ENCODE assay signal across 10 cellular contexts in genomic region chr14:23183076-23183475, GRCh38. TPM values are rescaled to one million over a fixed set of nuclear protein-coding genes. Genes with fewer than 3 reads are reported as not detected.
DNase-seq lines count a peak whose midpoint lies in the region; ATAC-seq and TF ChIP-seq lines count a peak whose summit lies in the region.
"Had no signal": no experiment of that assay in that cellular context is flagged by ENCODE, and none has a peak within 500 bp of the region (broad histone marks: within the 10 kb centered on the region; RNA-seq: fewer than 3 reads in every experiment).

No MANE protein-coding gene starts in this region.

- intact Hi-C loops in natural killer cell (cut with micrococcal nuclease), result no loop called here

- H3K4me3 ChIP-seq in endocrine pancreas (ENCODE audit: control insufficient read depth, insufficient read depth, low read length) (peak overlapping the region; percentile 94), mucosa of stomach (ENCODE audit: low read length) (peak overlapping the region; percentile 66)

- ATAC-seq in natural killer cell (peak in 2 of 3 donors; percentile 12 to 33), HG03442 (IDR thresholded peaks at IDR 0.05; ENCODE audit: unreplicated experiment) (no peak), GM19324 (IDR thresholded peaks at IDR 0.05; ENCODE audit: low FRiP score, unreplicated experiment) (no peak)
- ATAC-seq in natural killer cell treated with Interleukin-12 subunit alpha and Interleukin-12 subunit beta and Interleukin-15 and Interleukin-18, amount 100 ng/mL, for 72 hours, result no peak

- no peak overlapping the region for H3K4me3 Mint-ChIP-seq in natural killer cell
- H3K4me3 Mint-ChIP-seq in natural killer cell treated with Interleukin-12 subunit alpha and Interleukin-12 subunit beta and Interleukin-15 and Interleukin-18, amount 100 ng/mL, for 72 hours, result no peak overlapping the region
- H3K4me3 Mint-ChIP-seq: activated naive CD4-positive, alpha-beta T cell treated with anti-CD3 and anti-CD28 coated beads, Interleukin-2, amount 50 U/mL, for 24 hours had no signal

- TF ChIP-seq CTCF in natural killer cell (IDR thresholded peaks at IDR 0.05), result no peak

- H3K9me3 ChIP-seq in endocrine pancreas (ENCODE audit: control insufficient read depth, low read length) (no peaks in the 10 kb centered on the region), mucosa of stomach (ENCODE audit: control insufficient read depth, low read length) (no peaks in the 10 kb centered on the region)

- no peak for DNase-seq in natural killer cell
- DNase-seq in natural killer cell treated with Interleukin-12 subunit alpha and Interleukin-12 subunit beta and Interleukin-15 and Interleukin-18, amount 100 ng/mL, for 72 hours (ENCODE audit: low spot score), result no peak
- no peak for DNase-seq in 8988T
- DNase-seq in NK-92 (lab: John Stamatoyannopoulos, UW; ENCODE audit: unreplicated experiment), result no peak

- H3K27me3 ChIP-seq in endocrine pancreas (ENCODE audit: control insufficient read depth, insufficient read depth, low read length), result no peaks in the 10 kb centered on the region
- H3K27me3 ChIP-seq in mucosa of stomach (ENCODE audit: control insufficient read depth, insufficient read depth, low read length), result no peaks in the 10 kb centered on the region

- H3K9ac ChIP-seq in endocrine pancreas (ENCODE audit: control insufficient read depth, insufficient read depth, low read length), result peak overlapping the region; percentile 27
- peak overlapping the region; percentile 69 for H3K9ac ChIP-seq in mucosa of stomach (ENCODE audit: low read length)

- H3K9me3 Mint-ChIP-seq in natural killer cell, result no peaks in the 10 kb centered on the region
- H3K9me3 Mint-ChIP-seq in natural killer cell treated with Interleukin-12 subunit alpha and Interleukin-12 subunit beta and Interleukin-15 and Interleukin-18, amount 100 ng/mL, for 72 hours, result no peaks in the 10 kb centered on the region
- H3K9me3 Mint-ChIP-seq: activated naive CD4-positive, alpha-beta T cell treated with anti-CD3 and anti-CD28 coated beads, Interleukin-2, amount 50 U/mL, for 24 hours had no signal

- H3K4me1 Mint-ChIP-seq in natural killer cell, result no peaks in the 10 kb centered on the region
- H3K4me1 Mint-ChIP-seq in natural killer cell treated with Interleukin-12 subunit alpha and Interleukin-12 subunit beta and Interleukin-15 and Interleukin-18, amount 100 ng/mL, for 72 hours (ENCODE audit: low read depth in 2 of 2), result peaks cover 0 to 2% of the 10 kb centered on the region in 2 donors

- no peaks in the 10 kb centered on the region for H3K36me3 Mint-ChIP-seq in natural killer cell
- no peaks in the 10 kb centered on the region for H3K36me3 Mint-ChIP-seq in natural killer cell treated with Interleukin-12 subunit alpha and Interleukin-12 subunit beta and Interleukin-15 and Interleukin-18, amount 100 ng/mL, for 72 hours
- H3K36me3 Mint-ChIP-seq: activated naive CD4-positive, alpha-beta T cell treated with anti-CD3 and anti-CD28 coated beads, Interleukin-2, amount 50 U/mL, for 24 hours had no signal

- H3K27me3 Mint-ChIP-seq in natural killer cell (ENCODE audit: low read depth in 2 of 2), result peaks cover 15 to 25% of the 10 kb centered on the region in 2 donors
- H3K27me3 Mint-ChIP-seq in natural killer cell treated with Interleukin-12 subunit alpha and Interleukin-12 subunit beta and Interleukin-15 and Interleukin-18, amount 100 ng/mL, for 72 hours, result peaks cover 7 to 15% of the 10 kb centered on the region in 2 donors
- H3K27me3 Mint-ChIP-seq: activated naive CD4-positive, alpha-beta T cell treated with anti-CD3 and anti-CD28 coated beads, Interleukin-2, amount 50 U/mL, for 24 hours had no signal

- no peaks in the 10 kb centered on the region for H3K36me3 ChIP-seq in endocrine pancreas (ENCODE audit: control insufficient read depth, insufficient read depth, low read length)
- no peaks in the 10 kb centered on the region for H3K36me3 ChIP-seq in mucosa of stomach (ENCODE audit: control insufficient read depth, insufficient read depth, low read length)

- H3K4me1 ChIP-seq in endocrine pancreas (ENCODE audit: control insufficient read depth, insufficient read depth, low read length) (peaks cover 5% of the 10 kb centered on the region), mucosa of stomach (ENCODE audit: control insufficient read depth, insufficient read depth, low read length) (peaks cover 23% of the 10 kb centered on the region)

- no peak overlapping the region for H3K27ac Mint-ChIP-seq in natural killer cell
- H3K27ac Mint-ChIP-seq in natural killer cell treated with Interleukin-12 subunit alpha and Interleukin-12 subunit beta and Interleukin-15 and Interleukin-18, amount 100 ng/mL, for 72 hours, result no peak overlapping the region
- H3K27ac Mint-ChIP-seq: activated naive CD4-positive, alpha-beta T cell treated with anti-CD3 and anti-CD28 coated beads, Interleukin-2, amount 50 U/mL, for 24 hours had no signal

RNA-seq across cellular contexts. Expression of gene SLC7A8, which starts 0.4 kb away (rescaled TPM):
- 1 to 10 TPM in 2 of 3 donors, under 1 TPM in 1; 0.42 to 1.2 (median 1.0) TPM for total RNA-seq in natural killer cell
- 1 to 10 TPM in 1 of 2 donors, under 1 TPM in 1; 0.07 to 3.5 TPM for total RNA-seq in natural killer cell treated with Interleukin-12 subunit alpha and Interleukin-12 subunit beta and Interleukin-15 and Interleukin-18, amount 100 ng/mL, for 72 hours

RNA-seq across cellular contexts. Expression of gene RNF212B, which starts 54.7 kb away (rescaled TPM):
- not detected for total RNA-seq in natural killer cell
- total RNA-seq in natural killer cell treated with Interleukin-12 subunit alpha and Interleukin-12 subunit beta and Interleukin-15 and Interleukin-18, amount 100 ng/mL, for 72 hours, result not detected
- total RNA-seq: renal cortical epithelial cell had no signal

Comparison
In these comparisons a context has a peak if more than half of its experiments do, and no peak if none do; other contexts are left out.
1. ATAC-seq: peak in natural killer cell (2 of 3); none in natural killer cell treated with Interleukin-12 subunit alpha and Interleukin-12 subunit beta and Interleukin-15 and Interleukin-18, amount 100 ng/mL, for 72 hours (0 of 2), HG03442 (single experiment) and GM19324 (single experiment).